ENCODE assay signal across 1 cellular context in genomic region chr10:62671104-62671503, GRCh38.
TF ChIP-seq lines count a peak whose summit lies in the region.

No MANE protein-coding gene starts in this region.

TF ChIP-seq in H1, 55 proteins besides CTCF, POLR2A, EP300 and RAD21 (continued from another document):
- TF ChIP-seq CHD7 (IDR thresholded peaks at IDR 0.05; ENCODE audit: insufficient replicate concordance, low read length), result no peak
- no peak for TF ChIP-seq NANOG (IDR thresholded peaks at IDR 0.05; ENCODE audit: insufficient read depth, low read depth, low read length, poor library complexity, severe bottlenecking)
- no peak for TF ChIP-seq EZH2 (IDR thresholded peaks at IDR 0.05; ENCODE audit: low read depth, low read length, severe bottlenecking)
- no peak for TF ChIP-seq CTBP2 (IDR thresholded peaks at IDR 0.05; ENCODE audit: borderline replicate concordance, insufficient read depth, insufficient read length, low read length)
- TF ChIP-seq RBBP5 (IDR thresholded peaks at IDR 0.05; ENCODE audit: borderline replicate concordance, low read depth, low read length), result no peak
- no peak for TF ChIP-seq KDM4A (IDR thresholded peaks at IDR 0.05; ENCODE audit: low read depth, low read length, severe bottlenecking)
